ENCODE assay signal across 17 cellular contexts in genomic region chr12:121230538-121230907, GRCh38. TPM values are rescaled to one million over a fixed set of nuclear protein-coding genes. Genes with fewer than 3 reads are reported as not detected.
A peak's percentile ranks its signal among the peaks of the same experiment; 100 is the strongest.
DNase-seq lines count a peak whose midpoint lies in the region; ATAC-seq and TF ChIP-seq lines count a peak whose summit lies in the region.
"Had no signal": no experiment of that assay in that cellular context is flagged by ENCODE, and none has a peak within 500 bp of the region (broad histone marks: within the 10 kb centered on the region; RNA-seq: fewer than 3 reads in every experiment).

No MANE protein-coding gene starts in this region.

- peaks cover 25% of the 10 kb centered on the region for H3K4me1 Mint-ChIP-seq in activated naive CD8-positive, alpha-beta T cell treated with anti-CD3 and anti-CD28 coated beads, Interleukin-2, amount 10 ng/mL, durations not matched to agents 7 days and 5 days
- H3K4me1 Mint-ChIP-seq in activated naive CD8-positive, alpha-beta T cell treated with anti-CD3 and anti-CD28 coated beads for 36 hours = peaks cover 15% of the 10 kb centered on the region
- H3K4me1 Mint-ChIP-seq in endodermal cell (no peaks in the 10 kb centered on the region), type B pancreatic cell (ENCODE audit: unreplicated experiment) (peaks cover 7% of the 10 kb centered on the region)
- H3K4me1 Mint-ChIP-seq: nephron progenitor cell had no signal

- no peaks in the 10 kb centered on the region for H3K79me2 ChIP-seq in HCT116 (ENCODE audit: insufficient read depth, low read length)

- H3K27me3 Mint-ChIP-seq in activated naive CD8-positive, alpha-beta T cell treated with anti-CD3 and anti-CD28 coated beads, Interleukin-2, amount 10 ng/mL, durations not matched to agents 7 days and 5 days = no peaks in the 10 kb centered on the region
- no peaks in the 10 kb centered on the region for H3K27me3 Mint-ChIP-seq in activated naive CD8-positive, alpha-beta T cell treated with anti-CD3 and anti-CD28 coated beads for 36 hours
- H3K27me3 Mint-ChIP-seq in endodermal cell (ENCODE audit: insufficient read depth) (no peaks in the 10 kb centered on the region), type B pancreatic cell (no peaks in the 10 kb centered on the region)

- no peak overlapping the region for H3K4me3 ChIP-seq in HCT116 (replicated peaks in 1 of 2; ENCODE audit: low read depth in 1 of 2, low read length in 2 of 2)
- no peak overlapping the region for H3K4me3 ChIP-seq in endodermal cell (ENCODE audit: low read length)
- no peak overlapping the region for H3K4me3 ChIP-seq in effector memory CD4-positive, alpha-beta T cell (ENCODE audit: insufficient read depth, low read depth, low read length, poor library complexity, severe bottlenecking)
- H3K4me3 ChIP-seq: heart right ventricle, psoas muscle, SJCRH30, uterus had no signal

- no peak for TF ChIP-seq RAD21 in HCT116 (IDR thresholded peaks at IDR 0.05; ENCODE audit: low read depth)

- CTCF ChIA-PET in HCT116 (lab: Charles Lee) = interaction anchor here (1.1 to 2.0 kb wide), 2 partner anchors 20 to 169 kb away, joined by 3 to 7 read pairs; no protein-coding TSS in a partner anchor

- H3K27ac Mint-ChIP-seq in activated naive CD8-positive, alpha-beta T cell treated with anti-CD3 and anti-CD28 coated beads, Interleukin-2, amount 10 ng/mL, durations not matched to agents 7 days and 5 days = peak overlapping the region; percentile 71
- H3K27ac Mint-ChIP-seq in activated naive CD8-positive, alpha-beta T cell treated with anti-CD3 and anti-CD28 coated beads for 36 hours = no peak overlapping the region
- peak overlapping the region; percentile 22 for H3K27ac Mint-ChIP-seq in endodermal cell
- peak overlapping the region; percentile 70 for H3K27ac Mint-ChIP-seq in type B pancreatic cell
- H3K27ac Mint-ChIP-seq: activated naive CD4-positive, alpha-beta T cell treated with anti-CD3 and anti-CD28 coated beads for 36 hours; nephron progenitor cell had no signal

- RAD21 ChIA-PET in HCT116 (lab: Charles Lee; ENCODE audit: low non-redundant PET in 1 of 2, low total read pairs in 2 of 2, uncharacterized antibody in 2 of 2, unreplicated experiment in 2 of 2) = no interaction called here

- no peaks in the 10 kb centered on the region for H3K9me3 ChIP-seq in HCT116 (ENCODE audit: control insufficient read depth in 1 of 2, insufficient read depth in 1 of 2, low read depth in 1 of 2, low read length in 2 of 2)
- no peaks in the 10 kb centered on the region for H3K9me3 ChIP-seq in endodermal cell (ENCODE audit: control insufficient read depth, low read length)
- no peaks in the 10 kb centered on the region for H3K9me3 ChIP-seq in effector memory CD4-positive, alpha-beta T cell (ENCODE audit: control insufficient read depth, low read length)
- H3K9me3 ChIP-seq: heart right ventricle, psoas muscle, SJCRH30, uterus had no signal

- intact Hi-C loops in HCT116 (cut with micrococcal nuclease) = loop anchor here (1.0 to 5.0 kb wide), 3 partner anchors 118 to 223 kb away; no protein-coding TSS in a partner anchor

- BruUV-seq in HCT116 (replicated peaks; lab: Mats Ljungman, UMichigan) = no TSS peak

- peak; percentile 6 for ATAC-seq in activated naive CD8-positive, alpha-beta T cell treated with anti-CD3 and anti-CD28 coated beads, Interleukin-2, amount 10 ng/mL, durations not matched to agents 7 days and 5 days (ENCODE audit: low read depth)
- ATAC-seq in HCT116 (peak; percentile 34), HG03432 (IDR thresholded peaks at IDR 0.05; ENCODE audit: unreplicated experiment) (no peak)

- H3K4me3 Mint-ChIP-seq in activated naive CD8-positive, alpha-beta T cell treated with anti-CD3 and anti-CD28 coated beads, Interleukin-2, amount 10 ng/mL, durations not matched to agents 7 days and 5 days = no peak overlapping the region
- no peak overlapping the region for H3K4me3 Mint-ChIP-seq in activated naive CD8-positive, alpha-beta T cell treated with anti-CD3 and anti-CD28 coated beads for 36 hours
- no peak overlapping the region for H3K4me3 Mint-ChIP-seq in endodermal cell
- no peak overlapping the region for H3K4me3 Mint-ChIP-seq in type B pancreatic cell
- H3K4me3 Mint-ChIP-seq: activated naive CD4-positive, alpha-beta T cell treated with anti-CD3 and anti-CD28 coated beads for 36 hours; nephron progenitor cell had no signal

- H3K27ac ChIP-seq in HCT116 (ENCODE audit: low read depth, low read length) = peak overlapping the region; percentile 75
- no peak overlapping the region for H3K27ac ChIP-seq in endodermal cell (ENCODE audit: low read depth, low read length)
- H3K27ac ChIP-seq in effector memory CD4-positive, alpha-beta T cell (ENCODE audit: insufficient read depth, low read length, poor library complexity, severe bottlenecking) = no peak overlapping the region
- H3K27ac ChIP-seq: heart right ventricle, psoas muscle, SJCRH30, uterus had no signal

- DNase-seq in activated naive CD8-positive, alpha-beta T cell treated with anti-CD3 and anti-CD28 coated beads, Interleukin-2, amount 10 ng/mL, durations not matched to agents 7 days and 5 days = no peak
- DNase-seq in activated naive CD8-positive, alpha-beta T cell treated with anti-CD3 and anti-CD28 coated beads for 36 hours = no peak
- no peak for DNase-seq in HCT116 (ENCODE audit: low read depth, low spot score)
- no peak for DNase-seq in endodermal cell
- DNase-seq in type B pancreatic cell (ENCODE audit: extremely low spot score, unreplicated experiment) = no peak
- no peak for DNase-seq in NCI-H510A treated with DMSO at 0.1 percent for 48 hours (lab: John Stamatoyannopoulos, UW)
- no peak for DNase-seq in effector memory CD4-positive, alpha-beta T cell
- DNase-seq: DMS79, NCI-H1092, NCI-H2081 treated with DMSO at 0.1 percent for 48 hours had no signal

- H3K9me2 ChIP-seq in HCT116 (ENCODE audit: insufficient read depth) = no peaks in the 10 kb centered on the region

- WGBS in endodermal cell (ENCODE audit: insufficient coverage in 1 of 2, insufficient read length in 1 of 2), 2 experiments = 89% methylated on average over 4 to 6 of the region's 12 CpGs

- TF ChIP-seq CTCF in HCT116 (IDR thresholded peaks at IDR 0.05 in 2 of 3, conservative IDR thresholded peaks at IDR 0.05 in 1 of 3; ENCODE audit: borderline replicate concordance in 1 of 3, insufficient read depth in 1 of 3, low read depth in 2 of 3, low read length in 2 of 3) = no peak
- peak; percentile 7 for TF ChIP-seq CTCF in endodermal cell (conservative IDR thresholded peaks at IDR 0.05)
- no peak for TF ChIP-seq CTCF in type B pancreatic cell (conservative IDR thresholded peaks at IDR 0.05)

- no peaks in the 10 kb centered on the region for H4K20me1 ChIP-seq in HCT116 (ENCODE audit: insufficient read depth)

- no peak overlapping the region for H2AFZ ChIP-seq in HCT116 (ENCODE audit: low read depth, low read length, poor library complexity, severe bottlenecking)

- POLR2A ChIA-PET in activated naive CD8-positive, alpha-beta T cell treated with anti-CD3 and anti-CD28 coated beads, Interleukin-2, amount 10 ng/mL, durations not matched to agents 7 days and 5 days (lab: Charles Lee) = interaction anchor here (0.6 to 1.4 kb wide), 2 partner anchors 8 to 171 kb away, joined by 3 to 5 read pairs; no protein-coding TSS in a partner anchor
- POLR2A ChIA-PET in HCT116 (lab: Charles Lee) = interaction anchor here (0.9 kb wide), 1 partner anchor 9 kb away, joined by 3 read pairs; no protein-coding TSS in a partner anchor

- H3K36me3 ChIP-seq in HCT116 (ENCODE audit: control insufficient read depth in 1 of 2, insufficient read depth in 2 of 2, low read length in 2 of 2) (peaks cover 0 to 2% of the 10 kb centered on the region in 2 experiments; a peak in 1 of 4 replicates), endodermal cell (ENCODE audit: control insufficient read depth, insufficient read depth, low read length) (peaks cover 16% of the 10 kb centered on the region)
- H3K36me3 ChIP-seq in effector memory CD4-positive, alpha-beta T cell (ENCODE audit: control insufficient read depth, insufficient read depth, low read length) = peaks cover 40% of the 10 kb centered on the region
- H3K36me3 ChIP-seq: SJCRH30, uterus had no signal

- H3K4me2 ChIP-seq in HCT116 (ENCODE audit: low read length) = peak overlapping the region; percentile 69

- TF ChIP-seq POLR2A in HCT116 (IDR thresholded peaks at IDR 0.05; ENCODE audit: borderline replicate concordance, extremely low read depth, insufficient read depth, insufficient read length) = no peak

- peaks cover 29% of the 10 kb centered on the region for H3K36me3 Mint-ChIP-seq in activated naive CD8-positive, alpha-beta T cell treated with anti-CD3 and anti-CD28 coated beads, Interleukin-2, amount 10 ng/mL, durations not matched to agents 7 days and 5 days
- H3K36me3 Mint-ChIP-seq in activated naive CD8-positive, alpha-beta T cell treated with anti-CD3 and anti-CD28 coated beads for 36 hours = peaks cover 12% of the 10 kb centered on the region
- peaks cover 27% of the 10 kb centered on the region for H3K36me3 Mint-ChIP-seq in endodermal cell (ENCODE audit: low read depth)
- H3K36me3 Mint-ChIP-seq in type B pancreatic cell = peaks cover 7% of the 10 kb centered on the region

- no peaks in the 10 kb centered on the region for H3K9me3 Mint-ChIP-seq in activated naive CD8-positive, alpha-beta T cell treated with anti-CD3 and anti-CD28 coated beads, Interleukin-2, amount 10 ng/mL, durations not matched to agents 7 days and 5 days
- H3K9me3 Mint-ChIP-seq in activated naive CD8-positive, alpha-beta T cell treated with anti-CD3 and anti-CD28 coated beads for 36 hours = no peaks in the 10 kb centered on the region
- no peaks in the 10 kb centered on the region for H3K9me3 Mint-ChIP-seq in endodermal cell
- no peaks in the 10 kb centered on the region for H3K9me3 Mint-ChIP-seq in type B pancreatic cell
- H3K9me3 Mint-ChIP-seq: activated naive CD4-positive, alpha-beta T cell treated with anti-CD3 and anti-CD28 coated beads for 36 hours; nephron progenitor cell had no signal

- H3K9ac ChIP-seq in HCT116 (ENCODE audit: low read length) (no peak overlapping the region), endodermal cell (ENCODE audit: extremely low read depth, low read length, poor library complexity, severe bottlenecking) (no peak overlapping the region)

- no peaks in the 10 kb centered on the region for H3K27me3 ChIP-seq in HCT116 (ENCODE audit: insufficient read depth, low read length)
- no peaks in the 10 kb centered on the region for H3K27me3 ChIP-seq in endodermal cell (ENCODE audit: control insufficient read depth, insufficient read depth, low read length, poor library complexity, severe bottlenecking)
- H3K27me3 ChIP-seq in effector memory CD4-positive, alpha-beta T cell (replicated peaks; ENCODE audit: control insufficient read depth, insufficient read depth, low read length, poor library complexity, severe bottlenecking) = no peaks in the 10 kb centered on the region
- H3K27me3 ChIP-seq: heart right ventricle, SJCRH30, uterus had no signal

- peaks cover 13 to 20% of the 10 kb centered on the region in 2 experiments for H3K4me1 ChIP-seq in HCT116 (ENCODE audit: control insufficient read depth in 1 of 2, insufficient read depth in 2 of 2, low read length in 2 of 2)
- no peaks in the 10 kb centered on the region for H3K4me1 ChIP-seq in endodermal cell (ENCODE audit: control insufficient read depth, insufficient read depth, low read length)
- peaks cover 22% of the 10 kb centered on the region for H3K4me1 ChIP-seq in effector memory CD4-positive, alpha-beta T cell (ENCODE audit: control insufficient read depth, insufficient read depth, low read length, poor library complexity, severe bottlenecking)
- H3K4me1 ChIP-seq: psoas muscle, SJCRH30, uterus had no signal

RNA-seq across cellular contexts. Expression of gene P2RX4, which starts 20.6 kb away (rescaled TPM):
- 10 to 100 TPM; 50.7 to 52.9 TPM for total RNA-seq in activated naive CD8-positive, alpha-beta T cell treated with anti-CD3 and anti-CD28 coated beads, Interleukin-2, amount 10 ng/mL, durations not matched to agents 7 days and 5 days
- 10 to 100 TPM; 17.8 to 19.0 TPM for total RNA-seq in activated naive CD8-positive, alpha-beta T cell treated with anti-CD3 and anti-CD28 coated beads for 36 hours
- 17.1 TPM for total RNA-seq in HCT116 (2021; ENCODE audit: unreplicated experiment)
- 42.2 and 54.7 TPM in 2 replicates for polyA plus RNA-seq in HCT116 (2012)
- 10 to 100 TPM; 11.5 to 21.1 TPM for total RNA-seq in endodermal cell
- polyA plus RNA-seq in endodermal cell (2013, experiment 1 of 2) = 14.6 TPM
- polyA plus RNA-seq in endodermal cell (2013, experiment 2 of 2) = 13.8 TPM
- total RNA-seq in type B pancreatic cell (ENCODE audit: low replicate concordance) = 17.0 and 27.9 TPM in 2 replicates
